12 cellular contexts compared by ENCODE assay signal in genomic region chr10:59276928-59277327, GRCh38.
DNase-seq lines count a peak whose midpoint lies in the region; FAIRE-seq and TF ChIP-seq lines count a peak whose summit lies in the region.
"Had no signal": no experiment of that assay in that cellular context is flagged by ENCODE, and none has a peak within 500 bp of the region (broad histone marks: within the 10 kb centered on the region; RNA-seq: fewer than 3 reads in every experiment).

No MANE protein-coding gene starts in this region.

- no peak overlapping the region for H3K27ac Mint-ChIP-seq in chondrocyte (ENCODE audit: unreplicated experiment)
- H3K27ac Mint-ChIP-seq: B cell; CD4-positive, alpha-beta T cell had no signal

- peaks cover 5% of the 10 kb centered on the region for H3K27me3 Mint-ChIP-seq in chondrocyte (ENCODE audit: low read depth)
- H3K27me3 Mint-ChIP-seq: CD4-positive, alpha-beta T cell had no signal

- no peaks in the 10 kb centered on the region for H3K9me3 Mint-ChIP-seq in chondrocyte (ENCODE audit: low read depth)
- H3K9me3 Mint-ChIP-seq: CD4-positive, alpha-beta T cell had no signal

- peak; percentile 12 for DNase-seq in NCI-H1105 treated with DMSO at 0.1 percent for 48 hours (lab: John Stamatoyannopoulos, UW)
- DNase-seq in NCI-H1105 (lab: John Stamatoyannopoulos, UW): no peak
- peak; percentile 11 for DNase-seq in COR-L47 (lab: John Stamatoyannopoulos, UW)
- peak; percentile 49 for DNase-seq in pons (ENCODE audit: low spot score)
- DNase-seq in chondrocyte (ENCODE audit: low spot score): no peak
- no peak for DNase-seq in H54 (ENCODE audit: insufficient read length, low spot score)
- DNase-seq: C1 segment of cervical spinal cord; CD4-positive, alpha-beta T cell had no signal

- no peaks in the 10 kb centered on the region for H3K4me1 Mint-ChIP-seq in chondrocyte (ENCODE audit: low read depth)
- H3K4me1 Mint-ChIP-seq: B cell had no signal

- no peak for TF ChIP-seq CTCF in chondrocyte (IDR thresholded peaks at IDR 0.05)

- H3K27ac ChIP-seq in angular gyrus (ENCODE audit: low read depth, low read length): peak overlapping the region; percentile 17

- no peak for TF ChIP-seq POLR2A in H54 (IDR thresholded peaks at IDR 0.05; ENCODE audit: low read depth, low read length)

- no peak for FAIRE-seq in H54 (lab: Jason Lieb, UNC)
- FAIRE-seq: A204.1, K562 had no signal

- no peak overlapping the region for H3K4me3 Mint-ChIP-seq in chondrocyte (ENCODE audit: unreplicated experiment)
- H3K4me3 Mint-ChIP-seq: B cell; CD4-positive, alpha-beta T cell had no signal

- H3K36me3 Mint-ChIP-seq in chondrocyte (ENCODE audit: low read depth): no peaks in the 10 kb centered on the region

Comparison
In these comparisons a context has a peak if more than half of its experiments do, and no peak if none do; other contexts are left out.
1. DNase-seq: peak in NCI-H1105 treated with DMSO at 0.1 percent for 48 hours (single experiment), COR-L47 (single experiment) and pons (single experiment); none in NCI-H1105 (single experiment), chondrocyte (single experiment) and H54 (single experiment).